9 cellular contexts compared by ENCODE assay signal in genomic region chr1:22665752-22666151, GRCh38. TPM values are rescaled to one million over a fixed set of nuclear protein-coding genes. Genes with fewer than 3 reads are reported as not detected.
DNase-seq lines count a peak whose midpoint lies in the region; ATAC-seq, FAIRE-seq and TF ChIP-seq lines count a peak whose summit lies in the region.
"Had no signal": no experiment of that assay in that cellular context is flagged by ENCODE, and none has a peak within 500 bp of the region (broad histone marks: within the 10 kb centered on the region; RNA-seq: fewer than 3 reads in every experiment).

No MANE protein-coding gene starts in this region.

- H3K36me3 Mint-ChIP-seq in nephron progenitor cell (ENCODE audit: low read depth) = no peaks in the 10 kb centered on the region

- peak; percentile 30 for TF ChIP-seq CTCF in LNCaP clone FGC (IDR thresholded peaks at IDR 0.05; ENCODE audit: control insufficient read depth, extremely low read depth, insufficient read depth)
- TF ChIP-seq CTCF in bronchial epithelial cell (IDR thresholded peaks at IDR 0.05; ENCODE audit: insufficient read depth, low read length, severe bottlenecking) = peak; percentile 62
- TF ChIP-seq CTCF in nephron progenitor cell (IDR thresholded peaks at IDR 0.05) = peak; percentile 61
- TF ChIP-seq CTCF in GM13976 (IDR thresholded peaks at IDR 0.05; ENCODE audit: borderline replicate concordance, control extremely low read depth, extremely low read depth, insufficient read depth, missing control alignments) = no peak

- no peak overlapping the region for H3K4me3 Mint-ChIP-seq in nephron progenitor cell

- no peak overlapping the region for H3K27ac Mint-ChIP-seq in nephron progenitor cell

- peaks cover 5% of the 10 kb centered on the region for H3K4me1 Mint-ChIP-seq in nephron progenitor cell

- H3K4me3 ChIP-seq in LNCaP clone FGC (ENCODE audit: low read depth, low read length) (no peak overlapping the region), bronchial epithelial cell (ENCODE audit: low read depth, low read length) (no peak overlapping the region)
- H3K4me3 ChIP-seq: coronary artery had no signal

- H3K9me3 Mint-ChIP-seq in nephron progenitor cell = no peaks in the 10 kb centered on the region

- no peaks in the 10 kb centered on the region for H3K36me3 ChIP-seq in bronchial epithelial cell (ENCODE audit: control insufficient read depth, insufficient read depth, low read length)

- H3K27me3 ChIP-seq in bronchial epithelial cell (ENCODE audit: control insufficient read depth, insufficient read depth, low read length) = no peaks in the 10 kb centered on the region

- DNase-seq in ELF-1 (ENCODE audit: low read depth, low spot score) (peak; percentile 50), LNCaP clone FGC (ENCODE audit: low read depth) (no peak), bronchial epithelial cell (ENCODE audit: low read depth) (peak; percentile 11), nephron progenitor cell (peak; percentile 71), HUDEP-2 (lab: John Stamatoyannopoulos, UW; ENCODE audit: unreplicated experiment in 76 of 76) (no peak), NCI-H2107 treated with DMSO at 0.1 percent for 48 hours (lab: John Stamatoyannopoulos, UW; ENCODE audit: unreplicated experiment) (no peak), GM13976 (ENCODE audit: low spot score) (no peak)

- in situ Hi-C loops in GM13976 (cut with MboI; ENCODE audit: low sequenced_read_pairs, unreplicated experiment) = no loop called here

- peaks cover 58% of the 10 kb centered on the region for H3K27me3 Mint-ChIP-seq in nephron progenitor cell (ENCODE audit: low read depth, poor library complexity)

- no peak for FAIRE-seq in bronchial epithelial cell (lab: Jason Lieb, UNC)

- ATAC-seq in GM21447 (IDR thresholded peaks at IDR 0.05; ENCODE audit: unreplicated experiment) = no peak

RNA-seq across cellular contexts. Expression of gene C1QB, which starts 12.7 kb away (rescaled TPM):
- total RNA-seq in bronchial epithelial cell = not detected in 2 replicates

RNA-seq across cellular contexts. Expression of gene C1QC, which starts 22.3 kb away (rescaled TPM):
- total RNA-seq in bronchial epithelial cell = not detected in 2 replicates

RNA-seq across cellular contexts. Expression of gene C1QA, which starts 29.3 kb away (rescaled TPM):
- total RNA-seq in bronchial epithelial cell = not detected in 2 replicates

RNA-seq across cellular contexts. Expression of gene EPHB2, which starts 44.9 kb away (rescaled TPM):
- total RNA-seq in bronchial epithelial cell = 10.0 and 16.4 TPM in 2 replicates

Comparison
In these comparisons a context has a peak if more than half of its experiments do, and no peak if none do; other contexts are left out.
1. DNase-seq: peak in ELF-1 (single experiment), bronchial epithelial cell (single experiment) and nephron progenitor cell (single experiment); none in LNCaP clone FGC (single experiment), HUDEP-2 (0 of 76), NCI-H2107 treated with DMSO at 0.1 percent for 48 hours (single experiment) and GM13976 (single experiment).